ENCODE assay signal across 8 cellular contexts in genomic region chr1:16644179-16645043, GRCh38. TPM values are rescaled to one million over a fixed set of nuclear protein-coding genes. Genes with fewer than 3 reads are reported as not detected.
DNase-seq lines count a peak whose midpoint lies in the region; ATAC-seq and TF ChIP-seq lines count a peak whose summit lies in the region.

No MANE protein-coding gene starts in this region.

- H3K27me3 ChIP-seq in kidney epithelial cell (ENCODE audit: control insufficient read depth, insufficient read depth, low read length) = peaks cover 5% of the 10 kb centered on the region

- ATAC-seq in GM19043 (IDR thresholded peaks at IDR 0.05; ENCODE audit: low read depth, unreplicated experiment) (peak; percentile 80), HG03342 (IDR thresholded peaks at IDR 0.05; ENCODE audit: unreplicated experiment) (peak; percentile 78)

- DNase-seq in AML-193 (lab: John Stamatoyannopoulos, UW) (peak; percentile 87 to 90), NCI-H345 (lab: John Stamatoyannopoulos, UW) (peak; percentile 98), cerebellum (ENCODE audit: low spot score) (peak; percentile 97), kidney epithelial cell (ENCODE audit: low read depth) (peak; percentile 79)
- DNase-seq in activated CD4-positive, CD25-positive, alpha-beta regulatory T cell treated with anti-CD3 and anti-CD28 coated beads, Interleukin-2, amount 50 U/mL, for 16 hours (ENCODE audit: low read depth, low spot score) = peak; percentile 99
- peak; percentile 96 to 100 for DNase-seq in stimulated activated CD4-positive, alpha-beta T cell treated with anti-CD3 and anti-CD28 coated beads, Interleukin-15, amount 100 ng/mL, for 1 hour (ENCODE audit: low read depth in 1 of 2, low spot score in 1 of 2)

- TF ChIP-seq CTCF in kidney epithelial cell (IDR thresholded peaks at IDR 0.05; ENCODE audit: insufficient read depth, low read length, poor library complexity, severe bottlenecking) = peak; percentile 55

- no peaks in the 10 kb centered on the region for H3K36me3 ChIP-seq in kidney epithelial cell (ENCODE audit: control insufficient read depth, insufficient read depth, low read length)

- H3K4me3 ChIP-seq in kidney epithelial cell (ENCODE audit: low read depth, low read length) = peak overlapping the region; percentile 67

RNA-seq across cellular contexts. Expression of gene RNU1-3, which starts 22.3 kb away (rescaled TPM):
- total RNA-seq in cerebellum = 40,842 TPM
- total RNA-seq in kidney epithelial cell = under 0.01 TPM in 2 replicates

RNA-seq across cellular contexts. Expression of gene NBPF1, which starts 31.0 kb away (rescaled TPM):
- total RNA-seq in cerebellum = 124 TPM
- total RNA-seq in kidney epithelial cell = 50.3 and 50.6 TPM in 2 replicates

Comparison
In these comparisons a context has a peak if more than half of its experiments do, and no peak if none do; other contexts are left out.
1. Peak in every context shown above with its lines: DNase-seq, ATAC-seq and H3K4me3 ChIP-seq.
2. RNA of gene RNU1-3, which starts 22.3 kb away (total RNA-seq): 40,842 TPM in cerebellum (single experiment); under 0.01 TPM in kidney epithelial cell; every median in the first group is over 1,000 times any median in the second.